ENCODE assay signal across 12 cellular contexts in genomic region chr16:23052908-23053580, GRCh38.
DNase-seq lines count a peak whose midpoint lies in the region; ATAC-seq and TF ChIP-seq lines count a peak whose summit lies in the region.
"Had no signal": no experiment of that assay in that cellular context is flagged by ENCODE, and none has a peak within 500 bp of the region (broad histone marks: within the 10 kb centered on the region; RNA-seq: fewer than 3 reads in every experiment).

No MANE protein-coding gene starts in this region.

- DNase-seq in NCI-H510A (lab: John Stamatoyannopoulos, UW), result peak; percentile 6
- no peak for DNase-seq in NCI-H510A treated with DMSO at 0.1 percent for 48 hours (lab: John Stamatoyannopoulos, UW)
- peak in 25 of 61 donors; percentile 8 to 66 (median 25) for DNase-seq in caudate nucleus (lab: John Stamatoyannopoulos, UW)
- DNase-seq in midbrain (lab: John Stamatoyannopoulos, UW), result peak; percentile 63
- DNase-seq in GM10248 (ENCODE audit: extremely low spot score), result no peak
- DNase-seq in SHP77 (lab: John Stamatoyannopoulos, UW), result no peak
- DNase-seq: Kasumi-1, NCI-H1436, NCI-H446, NCI-H774, SIG-M5 had no signal

- POLR2A ChIA-PET in GM10248 (lab: Yijun Ruan, JAX), result no interaction called here

- H3K27ac ChIP-seq in caudate nucleus (ENCODE audit: low read depth, low read length), result peak overlapping the region; percentile 96

- no peak for TF ChIP-seq CTCF in GM10248 (IDR thresholded peaks at IDR 0.05; ENCODE audit: control extremely low read depth, extremely low read depth, low read depth, missing control alignments)

- ATAC-seq in HG03442 (IDR thresholded peaks at IDR 0.05; ENCODE audit: unreplicated experiment), result no peak

- CTCF ChIA-PET in GM10248 (lab: Yijun Ruan, JAX), result no interaction called here

Comparison
In these comparisons a context has a peak if more than half of its experiments do, and no peak if none do; other contexts are left out.
1. DNase-seq: peak in NCI-H510A (single experiment) and midbrain (single experiment); none in NCI-H510A treated with DMSO at 0.1 percent for 48 hours (single experiment), GM10248 (single experiment) and SHP77 (0 of 2).